ENCODE assay signal across 9 cellular contexts in the genomic region with DNA sequence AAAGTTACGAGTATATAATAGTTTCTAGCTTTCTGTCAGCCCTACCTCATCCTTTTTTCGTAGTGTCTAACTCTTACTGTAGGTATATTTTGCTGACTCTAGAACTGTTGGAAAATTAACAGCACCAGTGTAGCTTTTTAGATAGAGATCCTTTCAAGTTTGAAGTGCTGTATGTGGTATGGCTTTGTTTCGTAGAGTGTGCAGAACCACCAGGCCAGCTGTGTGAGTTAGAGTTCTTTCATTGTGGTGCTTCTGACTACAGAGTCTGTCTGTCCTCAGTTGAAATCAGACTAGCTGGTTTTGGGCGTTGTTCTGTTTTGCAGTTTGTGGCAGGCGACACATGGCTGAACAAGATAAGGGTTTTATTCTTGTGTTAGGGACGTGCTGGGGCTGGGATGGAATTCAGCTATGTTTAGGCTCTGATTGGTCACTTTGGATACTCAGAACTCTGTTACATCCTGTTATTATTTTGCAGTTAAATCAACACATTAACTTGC. TPM values are rescaled to one million over a fixed set of nuclear protein-coding genes. Genes with fewer than 3 reads are reported as not detected.
DNase-seq lines count a peak whose midpoint lies in the region; ATAC-seq and TF ChIP-seq lines count a peak whose summit lies in the region.
"Had no signal": no experiment of that assay in that cellular context is flagged by ENCODE, and none has a peak within 500 bp of the region (broad histone marks: within the 10 kb centered on the region; RNA-seq: fewer than 3 reads in every experiment).

No MANE protein-coding gene starts in this region.

- no peak overlapping the region for H4K91ac ChIP-seq in trophoblast cell (ENCODE audit: low read depth, low read length)

- H3K9me3 ChIP-seq in SK-N-MC (ENCODE audit: low read depth, low read length) (no peaks in the 10 kb centered on the region), trophoblast cell (ENCODE audit: insufficient read depth, low read depth, low read length) (no peaks in the 10 kb centered on the region)

- H2AFZ ChIP-seq in trophoblast cell (ENCODE audit: insufficient read depth, low read length, poor library complexity): no peak overlapping the region

- H2BK120ac ChIP-seq in trophoblast cell (ENCODE audit: insufficient read depth, low read length, poor library complexity): no peak overlapping the region

- H3K9me3 Mint-ChIP-seq in glutamatergic neuron (ENCODE audit: unreplicated experiment): peaks cover 5% of the 10 kb centered on the region
- peaks cover 9% of the 10 kb centered on the region for H3K9me3 Mint-ChIP-seq in activated naive CD8-positive, alpha-beta T cell treated with anti-CD3 and anti-CD28 coated beads, Interleukin-2, amount 50 U/mL, for 24 hours
- H3K9me3 Mint-ChIP-seq in activated T-cell treated with anti-CD3 and anti-CD28 coated beads, Interleukin-2, amount 50 U/mL, for 72 hours: peaks cover 0 to 2% of the 10 kb centered on the region in 2 donors
- H3K9me3 Mint-ChIP-seq in CD14-positive monocyte: peaks cover 3 to 29% (median 18%) of the 10 kb centered on the region in 7 donors

- H3K27ac ChIP-seq in SK-N-MC: no peak overlapping the region
- H3K27ac ChIP-seq in trophoblast cell (ENCODE audit: low read depth, low read length): no peak overlapping the region
- H3K27ac ChIP-seq: HL-60 had no signal

- intact Hi-C loops in CD14-positive monocyte (cut with micrococcal nuclease): no loop called here

- H3K79me1 ChIP-seq in trophoblast cell (ENCODE audit: low read length): peaks cover 15% of the 10 kb centered on the region

- no peak overlapping the region for H2BK5ac ChIP-seq in trophoblast cell (ENCODE audit: low read depth, low read length, poor library complexity)

- H3K27me3 Mint-ChIP-seq in glutamatergic neuron (ENCODE audit: unreplicated experiment) (peaks cover 3% of the 10 kb centered on the region), CD14-positive monocyte (ENCODE audit: low read depth in 3 of 3) (peaks cover 75 to 91% (median 82%) of the 10 kb centered on the region in 3 donors)
- peaks cover 69% of the 10 kb centered on the region for H3K27me3 Mint-ChIP-seq in activated naive CD8-positive, alpha-beta T cell treated with anti-CD3 and anti-CD28 coated beads, Interleukin-2, amount 50 U/mL, for 24 hours
- peaks cover 54% of the 10 kb centered on the region for H3K27me3 Mint-ChIP-seq in activated T-cell treated with anti-CD3 and anti-CD28 coated beads, Interleukin-2, amount 50 U/mL, for 72 hours (ENCODE audit: low read depth)

- H3K9ac ChIP-seq in SK-N-MC (ENCODE audit: insufficient read length): peak overlapping the region; percentile 2
- H3K9ac ChIP-seq in trophoblast cell (ENCODE audit: low read length): no peak overlapping the region

- ATAC-seq in activated naive CD8-positive, alpha-beta T cell treated with anti-CD3 and anti-CD28 coated beads, Interleukin-2, amount 50 U/mL, for 24 hours: no peak
- no peak for ATAC-seq in activated T-cell treated with anti-CD3 and anti-CD28 coated beads, Interleukin-2, amount 50 U/mL, for 72 hours (replicated peaks in 1 of 2)

- H3K4me2 ChIP-seq in trophoblast cell (ENCODE audit: low read length): peak overlapping the region; percentile 46

- H3K36me3 Mint-ChIP-seq in glutamatergic neuron (ENCODE audit: unreplicated experiment): no peaks in the 10 kb centered on the region
- peaks cover 9% of the 10 kb centered on the region for H3K36me3 Mint-ChIP-seq in activated naive CD8-positive, alpha-beta T cell treated with anti-CD3 and anti-CD28 coated beads, Interleukin-2, amount 50 U/mL, for 24 hours (ENCODE audit: low read depth)
- peaks cover 3 to 5% of the 10 kb centered on the region in 2 donors for H3K36me3 Mint-ChIP-seq in activated T-cell treated with anti-CD3 and anti-CD28 coated beads, Interleukin-2, amount 50 U/mL, for 72 hours (ENCODE audit: insufficient read depth in 2 of 2)
- peaks cover 7 to 9% of the 10 kb centered on the region in 2 donors for H3K36me3 Mint-ChIP-seq in CD14-positive monocyte

- peak overlapping the region; percentile 90 for H3K4me3 ChIP-seq in SK-N-MC
- H3K4me3 ChIP-seq in trophoblast cell (ENCODE audit: low read depth, low read length): no peak overlapping the region

- no peak overlapping the region for H4K8ac ChIP-seq in trophoblast cell (ENCODE audit: low read depth, low read length)

- peaks cover 14% of the 10 kb centered on the region for H3K79me2 ChIP-seq in trophoblast cell (ENCODE audit: control insufficient read depth, insufficient read depth, low read length, poor library complexity)

- H3K27ac Mint-ChIP-seq in glutamatergic neuron (ENCODE audit: unreplicated experiment): no peak overlapping the region
- H3K27ac Mint-ChIP-seq in activated naive CD8-positive, alpha-beta T cell treated with anti-CD3 and anti-CD28 coated beads, Interleukin-2, amount 50 U/mL, for 24 hours: no peak overlapping the region
- H3K27ac Mint-ChIP-seq in activated T-cell treated with anti-CD3 and anti-CD28 coated beads, Interleukin-2, amount 50 U/mL, for 72 hours: no peak overlapping the region
- H3K27ac Mint-ChIP-seq in CD14-positive monocyte: no peak overlapping the region

- peaks cover 2 to 5% of the 10 kb centered on the region in 2 experiments for H3K4me1 ChIP-seq in trophoblast cell (ENCODE audit: control insufficient read depth in 1 of 2, insufficient read depth in 2 of 2, low read length in 2 of 2)

- no CpG with 5 or more reads among the region's 6 CpGs for WGBS in trophoblast cell (ENCODE audit: extremely low coverage, insufficient coverage, insufficient read length)

- no peak overlapping the region for H2BK12ac ChIP-seq in trophoblast cell (ENCODE audit: low read length)

- H3K4me3 Mint-ChIP-seq in glutamatergic neuron (ENCODE audit: unreplicated experiment): peak overlapping the region; percentile 67
- H3K4me3 Mint-ChIP-seq in activated naive CD8-positive, alpha-beta T cell treated with anti-CD3 and anti-CD28 coated beads, Interleukin-2, amount 50 U/mL, for 24 hours: no peak overlapping the region
- H3K4me3 Mint-ChIP-seq in activated T-cell treated with anti-CD3 and anti-CD28 coated beads, Interleukin-2, amount 50 U/mL, for 72 hours: peak overlapping the region in 1 of 2 donors; percentile 18
- peak overlapping the region in 1 of 2 donors; percentile 85 for H3K4me3 Mint-ChIP-seq in CD14-positive monocyte

- no peaks in the 10 kb centered on the region for H3K27me3 ChIP-seq in trophoblast cell (ENCODE audit: insufficient read depth, low read length)

- DNase-seq in ELF-1 (ENCODE audit: low read depth, low spot score) (peak; percentile 52), SK-N-MC (ENCODE audit: low read depth, low spot score) (no peak), glutamatergic neuron (no peak), trophoblast cell (no peak), DMS114 treated with DMSO at 0.1 percent for 48 hours (lab: John Stamatoyannopoulos, UW; ENCODE audit: unreplicated experiment) (no peak), CD14-positive monocyte (ENCODE audit: low spot score) (no peak)
- DNase-seq in activated naive CD8-positive, alpha-beta T cell treated with anti-CD3 and anti-CD28 coated beads, Interleukin-2, amount 50 U/mL, for 24 hours: no peak
- no peak for DNase-seq in activated T-cell treated with anti-CD3 and anti-CD28 coated beads, Interleukin-2, amount 50 U/mL, for 72 hours

- no peak overlapping the region for H3K23ac ChIP-seq in trophoblast cell (ENCODE audit: low read length)

- H3K36me3 ChIP-seq in SK-N-MC (ENCODE audit: insufficient read depth, low read length) (peaks cover 6% of the 10 kb centered on the region; the same call in 1 of the 2 replicates), trophoblast cell (ENCODE audit: control insufficient read depth in 1 of 2, insufficient read depth in 2 of 2, low read length in 2 of 2) (no peaks in the 10 kb centered on the region)

- no peak overlapping the region for H3K18ac ChIP-seq in trophoblast cell (ENCODE audit: low read length)

- no peak overlapping the region for H3K14ac ChIP-seq in trophoblast cell (ENCODE audit: low read length)

- H2AK5ac ChIP-seq in trophoblast cell (ENCODE audit: low read length): no peak overlapping the region

- no peak overlapping the region for H3K4ac ChIP-seq in trophoblast cell (ENCODE audit: low read depth, low read length)

- TF ChIP-seq CTCF in glutamatergic neuron (IDR thresholded peaks at IDR 0.05; ENCODE audit: partially characterized antibody, unreplicated experiment) (no peak), CD14-positive monocyte (IDR thresholded peaks at IDR 0.05) (no peak)

- H3K4me1 Mint-ChIP-seq in glutamatergic neuron (ENCODE audit: low read depth, unreplicated experiment) (peaks cover 33% of the 10 kb centered on the region), CD14-positive monocyte (peaks cover 22% of the 10 kb centered on the region)
- H3K4me1 Mint-ChIP-seq in activated naive CD8-positive, alpha-beta T cell treated with anti-CD3 and anti-CD28 coated beads, Interleukin-2, amount 50 U/mL, for 24 hours: peaks cover 50% of the 10 kb centered on the region
- H3K4me1 Mint-ChIP-seq in activated T-cell treated with anti-CD3 and anti-CD28 coated beads, Interleukin-2, amount 50 U/mL, for 72 hours (ENCODE audit: low read depth): peaks cover 46% of the 10 kb centered on the region

- H4K12ac ChIP-seq in trophoblast cell (ENCODE audit: low read depth, low read length): no peak overlapping the region

RNA-seq across cellular contexts. Expression of gene ARHGEF12, which starts 3.2 kb away (rescaled TPM):
- 40.8 TPM for total RNA-seq in glutamatergic neuron (ENCODE audit: unreplicated experiment)
- 30.4 and 31.2 TPM in 2 replicates for polyA plus RNA-seq in trophoblast cell (2013)
- 10 to 100 TPM; 16.1 to 20.5 TPM for total RNA-seq in activated T-cell treated with anti-CD3 and anti-CD28 coated beads, Interleukin-2, amount 50 U/mL, for 72 hours
- polyA plus RNA-seq in CD14-positive monocyte: under 1 TPM; 0.25 to 0.27 TPM

RNA-seq across cellular contexts. Expression of gene TLCD5, which starts 14.3 kb away (rescaled TPM):
- 15.8 TPM for total RNA-seq in glutamatergic neuron (ENCODE audit: unreplicated experiment)
- polyA plus RNA-seq in trophoblast cell (2013): 5.9 and 6.1 TPM in 2 replicates
- total RNA-seq in activated T-cell treated with anti-CD3 and anti-CD28 coated beads, Interleukin-2, amount 50 U/mL, for 72 hours: 1 to 10 TPM; 2.0 to 2.8 TPM
- polyA plus RNA-seq in CD14-positive monocyte: not detected
